Comparison of ENCODE assay signal across 19 cellular contexts in genomic region chr15:42504631-42505030, GRCh38. TPM values are rescaled to one million over a fixed set of nuclear protein-coding genes. Genes with fewer than 3 reads are reported as not detected.
DNase-seq lines count a peak whose midpoint lies in the region; ATAC-seq, FAIRE-seq and TF ChIP-seq lines count a peak whose summit lies in the region.
"Had no signal": no experiment of that assay in that cellular context is flagged by ENCODE, and none has a peak within 500 bp of the region (broad histone marks: within the 10 kb centered on the region; RNA-seq: fewer than 3 reads in every experiment).

No MANE protein-coding gene starts in this region.

- intact Hi-C loops in endothelial cell of umbilical vein (cut with micrococcal nuclease) = no loop called here
- intact Hi-C loops in transverse colon (cut with DNase I; ENCODE audit: low total_unique reads) = no loop called here
- intact Hi-C loops in HepG2 (cut with micrococcal nuclease; ENCODE audit: unreplicated experiment) = no loop called here
- intact Hi-C loops in tibial artery (cut with DNase I; ENCODE audit: low total_unique reads) = no loop called here

- ATAC-seq in HG03558 (IDR thresholded peaks at IDR 0.05; ENCODE audit: extremely low read depth, unreplicated experiment) (peak; percentile 17), HepG2 (no peak)
- ATAC-seq: activated CD8-positive, alpha-beta T cell treated with anti-CD3 and anti-CD28 coated beads, Interleukin-2, amount 10 ng/mL, durations not matched to agents 7 days and 5 days; activated T-helper 17 cell treated with anti-CD3 and anti-CD28 coated beads, Interleukin-2, amount 50 U/mL, for 72 hours; esophagus mucosa; heart right ventricle had no signal

- H3K4me3 ChIP-seq in endothelial cell of umbilical vein (replicated peaks in 1 of 3; ENCODE audit: insufficient read depth in 1 of 3, low read depth in 1 of 3, low read length in 3 of 3) = no peak overlapping the region
- H3K4me3 ChIP-seq in transverse colon = no peak overlapping the region
- no peak overlapping the region for H3K4me3 ChIP-seq in HepG2 (replicated peaks in 1 of 3; ENCODE audit: insufficient read depth in 1 of 3, low read depth in 2 of 3, low read length in 3 of 3)
- H3K4me3 ChIP-seq in tibial artery = no peak overlapping the region
- H3K4me3 ChIP-seq: heart right ventricle, prostate gland, SJSA1, suprapubic skin had no signal

- in situ Hi-C loops in transverse colon (cut with MboI; ENCODE audit: low pct_ligation_motif_present in 1 of 4, low pct_unique_long_range_greater_than_20kb in 1 of 4, low sequenced_read_pairs in 3 of 4) = no loop called here
- in situ Hi-C loops in HepG2 (cut with HindIII; ENCODE audit: extremely low pct_ligation_motif_present, low pct_unique_long_range_greater_than_20kb) = no loop called here

- dilution Hi-C loops in endothelial cell of umbilical vein (cut with MboI; ENCODE audit: extremely low pct_ligation_motif_present, low sequenced_read_pairs) = no loop called here

- TF ChIP-seq EP300 in transverse colon (IDR thresholded peaks at IDR 0.05; ENCODE audit: low read depth) (no peak), HepG2 (IDR thresholded peaks at IDR 0.05; ENCODE audit: low read depth in 2 of 2, low read length in 2 of 2) (no peak), HepG2 (CRISPR knock-in tag; IDR thresholded peaks at IDR 0.05; ENCODE audit: borderline replicate concordance) (no peak)

- 42 to 77% methylated on average over 3 of the region's 3 CpGs for WGBS in transverse colon (ENCODE audit: low coverage in 1 of 2), 2 donors
- WGBS in HepG2 (ENCODE audit: low lambda C conversion rate) = 94% methylated on average over 3 of the region's 3 CpGs

- H3K4me2 ChIP-seq in endothelial cell of umbilical vein (ENCODE audit: insufficient read depth, low read length) (peak overlapping the region; percentile 37), HepG2 (ENCODE audit: low read depth, low read length) (no peak overlapping the region)

- peaks cover 28% of the 10 kb centered on the region for H3K4me1 ChIP-seq in endothelial cell of umbilical vein (ENCODE audit: control insufficient read depth, extremely low read depth, insufficient read depth, low read length)
- peaks cover 3 to 23% (median 19%) of the 10 kb centered on the region in 4 donors for H3K4me1 ChIP-seq in transverse colon
- peaks cover 11% of the 10 kb centered on the region for H3K4me1 ChIP-seq in HepG2 (ENCODE audit: insufficient read depth, low read length)
- H3K4me1 ChIP-seq in tibial artery = peaks cover 0 to 55% (median 10%) of the 10 kb centered on the region in 4 donors
- H3K4me1 ChIP-seq: prostate gland had no signal

- TF ChIP-seq RAD21 in HepG2 (CRISPR knock-in tag; IDR thresholded peaks at IDR 0.05) = no peak

- H3K27ac ChIP-seq in endothelial cell of umbilical vein (ENCODE audit: insufficient read depth, low read depth, low read length) (peak overlapping the region; percentile 15), transverse colon (peak overlapping the region in 3 of 4 donors; percentile 13 to 41 (median 16)), HepG2 (ENCODE audit: extremely low read length, insufficient read depth, low read length) (no peak overlapping the region), tibial artery (peak overlapping the region in 1 of 2 donors; percentile 48)
- H3K27ac ChIP-seq: C4-2B, prostate gland, SJSA1, suprapubic skin had no signal

- H4K20me1 ChIP-seq in endothelial cell of umbilical vein (replicated peaks; ENCODE audit: control insufficient read depth, extremely low read depth, insufficient read depth, low read length) (no peaks in the 10 kb centered on the region), HepG2 (ENCODE audit: insufficient read depth, low read length) (no peaks in the 10 kb centered on the region)

- H3K36me3 ChIP-seq in endothelial cell of umbilical vein (ENCODE audit: control insufficient read depth in 2 of 2, extremely low read depth in 1 of 2, insufficient read depth in 2 of 2, low read length in 2 of 2) (no peaks in the 10 kb centered on the region), transverse colon (no peaks in the 10 kb centered on the region), HepG2 (replicated peaks in 1 of 2; ENCODE audit: control insufficient read depth in 1 of 2, insufficient read depth in 2 of 2, low read length in 2 of 2) (peaks cover 0 to 4% of the 10 kb centered on the region in 2 experiments; a peak in 3 of 5 replicates), tibial artery (no peaks in the 10 kb centered on the region)
- H3K36me3 ChIP-seq: prostate gland had no signal

- peaks cover 92% of the 10 kb centered on the region for H3K79me2 ChIP-seq in endothelial cell of umbilical vein (ENCODE audit: control insufficient read depth, insufficient read depth, low read length)
- H3K79me2 ChIP-seq in HepG2 (ENCODE audit: insufficient read depth, low read length) = peaks cover 22% of the 10 kb centered on the region

- FAIRE-seq in GM19239 (lab: Jason Lieb, UNC) (peak; percentile 37), endothelial cell of umbilical vein (lab: Jason Lieb, UNC) (peak; percentile 35), HepG2 (lab: Jason Lieb, UNC) (no peak)

- TF ChIP-seq CTCF in endothelial cell of umbilical vein (IDR thresholded peaks at IDR 0.05; ENCODE audit: extremely low read depth in 1 of 2, insufficient read depth in 1 of 2, low read depth in 1 of 2, low read length in 2 of 2) (no peak), transverse colon (IDR thresholded peaks at IDR 0.05) (no peak), HepG2 (CRISPR knock-in tag; IDR thresholded peaks at IDR 0.05) (no peak), tibial artery (IDR thresholded peaks at IDR 0.05) (no peak)

- no TSS peak for BruUV-seq in endothelial cell of umbilical vein (replicated peaks; lab: Mats Ljungman, UMichigan)
- no TSS peak for BruUV-seq in HepG2 (replicated peaks; lab: Mats Ljungman, UMichigan)

- H3K9ac ChIP-seq in endothelial cell of umbilical vein (replicated peaks; ENCODE audit: extremely low read depth, insufficient read depth, low read length) (peak overlapping the region; percentile 40), HepG2 (ENCODE audit: insufficient read depth, low read depth, low read length) (no peak overlapping the region)

- H3K9me3 ChIP-seq in endothelial cell of umbilical vein (replicated peaks; ENCODE audit: control insufficient read depth, insufficient read depth, low read length) = no peaks in the 10 kb centered on the region
- H3K9me3 ChIP-seq in transverse colon = no peaks in the 10 kb centered on the region
- H3K9me3 ChIP-seq in HepG2 (ENCODE audit: low read length) = no peaks in the 10 kb centered on the region
- no peaks in the 10 kb centered on the region for H3K9me3 ChIP-seq in tibial artery
- H3K9me3 ChIP-seq: heart right ventricle, prostate gland, SJSA1, suprapubic skin had no signal

- POLR2A ChIA-PET in endothelial cell of umbilical vein (lab: Charles Lee) (no interaction called here), HepG2 (lab: Yijun Ruan, JAX) (interaction anchor here (1.9 kb wide), 1 partner anchor 9 kb away, joined by 11 read pairs; the partner anchor contains the start of gene SNAP23)

- DNase-seq in GM19239 (ENCODE audit: insufficient read length, low spot score) = no peak
- DNase-seq in endothelial cell of umbilical vein (ENCODE audit: low read depth, low spot score) = peak; percentile 81
- no peak for DNase-seq in transverse colon
- no peak for DNase-seq in NOMO-1 treated with DMSO at 0.1 percent for 48 hours (lab: John Stamatoyannopoulos, UW; ENCODE audit: unreplicated experiment)
- no peak for DNase-seq in HepG2 (ENCODE audit: low spot score)
- DNase-seq in tibial artery = no peak
- DNase-seq in Ammon's horn (ENCODE audit: low spot score) = no peak
- DNase-seq: activated CD8-positive, alpha-beta T cell treated with anti-CD3 and anti-CD28 coated beads, Interleukin-2, amount 10 ng/mL, durations not matched to agents 7 days and 5 days; amniotic stem cell; DMS79 treated with DMSO at 0.1 percent for 48 hours; GOT3; heart right ventricle had no signal

- CTCF ChIA-PET in endothelial cell of umbilical vein (lab: Charles Lee) (interaction anchor here (1.1 to 1.2 kb wide), 2 partner anchors 12 to 50 kb away, joined by 3 read pairs; no protein-coding TSS in a partner anchor), HepG2 (lab: Yijun Ruan, JAX; ENCODE audit: low intra/inter-chr PET ratio, low total read pairs) (no interaction called here)

- H2AFZ ChIP-seq in endothelial cell of umbilical vein (ENCODE audit: low read depth, low read length) (no peak overlapping the region), HepG2 (ENCODE audit: low read length) (no peak overlapping the region)

- H3K27me3 ChIP-seq in endothelial cell of umbilical vein (ENCODE audit: control insufficient read depth in 2 of 2, insufficient read depth in 2 of 2, low read length in 2 of 2) = no peaks in the 10 kb centered on the region
- no peaks in the 10 kb centered on the region for H3K27me3 ChIP-seq in transverse colon
- H3K27me3 ChIP-seq in HepG2 (ENCODE audit: control insufficient read depth in 1 of 2, insufficient read depth in 2 of 2, low read length in 2 of 2) = no peaks in the 10 kb centered on the region
- H3K27me3 ChIP-seq in tibial artery = no peaks in the 10 kb centered on the region
- H3K27me3 ChIP-seq: heart right ventricle, SJSA1, suprapubic skin had no signal

- TF ChIP-seq POLR2A in endothelial cell of umbilical vein (IDR thresholded peaks at IDR 0.05; ENCODE audit: low read depth, low read length) (no peak), transverse colon (IDR thresholded peaks at IDR 0.05) (no peak), HepG2 (IDR thresholded peaks at IDR 0.05; ENCODE audit: insufficient read depth in 1 of 2, low read depth in 2 of 2, low read length in 2 of 2) (no peak)

- H3K9me1 ChIP-seq in endothelial cell of umbilical vein (replicated peaks; ENCODE audit: control insufficient read depth, extremely low read depth, insufficient read depth, low read length) = no peaks in the 10 kb centered on the region

RNA-seq across cellular contexts. Expression of gene SNAP23, which starts 9.2 kb away (rescaled TPM):
- 126 and 141 TPM in 2 replicates for total RNA-seq in endothelial cell of umbilical vein
- polyA plus RNA-seq in endothelial cell of umbilical vein = 56.5 and 152 TPM in 2 replicates
- polyA plus RNA-seq in endothelial cell of umbilical vein (2011; cell fraction: cytosol; rRNA removed) = 72.1 and 79.9 TPM in 2 replicates
- polyA plus RNA-seq in endothelial cell of umbilical vein (2011; cell fraction: nucleus; rRNA removed) = 115 and 178 TPM in 2 replicates
- 152 and 194 TPM in 2 replicates for polyA plus RNA-seq in endothelial cell of umbilical vein (2012)
- 60.5 and 68.5 TPM in 2 replicates for polyA minus RNA-seq in endothelial cell of umbilical vein
- polyA minus RNA-seq in endothelial cell of umbilical vein (2011; cell fraction: cytosol; rRNA and poly(A)+ RNA removed) = 11.0 TPM
- 54.5 and 72.7 TPM in 2 replicates for polyA minus RNA-seq in endothelial cell of umbilical vein (2011; cell fraction: nucleus; rRNA and poly(A)+ RNA removed)
- total RNA-seq in transverse colon = 100 to 1,000 TPM in 1 of 4 donors, 10 to 100 TPM in 3; 19.9 to 102 (median 70.7) TPM
- total RNA-seq in HepG2 (2016; rRNA removed; fragmentation: Illumina TruSeq; extraction: Trizol) = 101 and 136 TPM in 2 replicates
- 20.3 and 21.2 TPM in 2 replicates for total RNA-seq in HepG2 (2016; cell fraction: cytosol; rRNA removed; fragmentation: Illumina TruSeq; extraction: Trizol; ENCODE audit: low read depth)
- 93.8 and 130 TPM in 2 replicates for total RNA-seq in HepG2 (2016; cell fraction: insoluble cytoplasmic fraction; rRNA removed; fragmentation: Illumina TruSeq; extraction: Trizol)
- 31.1 and 31.7 TPM in 2 replicates for total RNA-seq in HepG2 (2016; cell fraction: membrane; rRNA removed; fragmentation: Illumina TruSeq; extraction: Trizol)
- 50.1 and 50.5 TPM in 2 replicates for total RNA-seq in HepG2 (2016; cell fraction: nucleus; rRNA removed; fragmentation: Illumina TruSeq; extraction: Trizol)
- 27.4 and 37.0 TPM in 2 replicates for polyA plus RNA-seq in HepG2 (2011; rRNA removed)
- polyA plus RNA-seq in HepG2 (2011; cell fraction: cytosol; rRNA removed) = 18.1 and 21.6 TPM in 2 replicates
- 32.2 and 35.2 TPM in 2 replicates for polyA plus RNA-seq in HepG2 (2011; cell fraction: nucleus; rRNA removed)
- polyA plus RNA-seq in HepG2 (2012) = 24.7 and 39.2 TPM in 2 replicates
- 7.1 and 8.2 TPM in 2 replicates for polyA plus RNA-seq in HepG2 (2016; cell fraction: cytosol; fragmentation: Illumina TruSeq; extraction: Trizol; ENCODE audit: low read depth)
- polyA plus RNA-seq in HepG2 (2016; cell fraction: insoluble cytoplasmic fraction; fragmentation: Illumina TruSeq; extraction: Trizol; ENCODE audit: low read depth) = 108 and 113 TPM in 2 replicates
- polyA plus RNA-seq in HepG2 (2016; cell fraction: membrane; fragmentation: Illumina TruSeq; extraction: Trizol; ENCODE audit: low read depth) = 18.3 and 19.7 TPM in 2 replicates
- 80.0 and 84.7 TPM in 2 replicates for polyA plus RNA-seq in HepG2 (2016; cell fraction: nucleus; fragmentation: Illumina TruSeq; extraction: Trizol; ENCODE audit: insufficient read depth, low read depth)
- polyA minus RNA-seq in HepG2 (2011; rRNA and poly(A)+ RNA removed; ENCODE audit: low replicate concordance) = 7.2 and 13.6 TPM in 2 replicates
- 33.7 and 41.7 TPM in 2 replicates for polyA minus RNA-seq in HepG2 (2011; cell fraction: cytosol; rRNA and poly(A)+ RNA removed)
- polyA minus RNA-seq in HepG2 (2011; cell fraction: nucleus; rRNA and poly(A)+ RNA removed) = 37.5 and 51.8 TPM in 2 replicates

RNA-seq across cellular contexts. Expression of gene ZNF106, which starts 13.7 kb away (rescaled TPM):
- total RNA-seq in endothelial cell of umbilical vein = 51.2 and 53.5 TPM in 2 replicates
- polyA plus RNA-seq in endothelial cell of umbilical vein = 16.7 and 18.9 TPM in 2 replicates
- 16.3 and 17.3 TPM in 2 replicates for polyA plus RNA-seq in endothelial cell of umbilical vein (2011; cell fraction: cytosol; rRNA removed)
- 17.8 and 18.5 TPM in 2 replicates for polyA plus RNA-seq in endothelial cell of umbilical vein (2011; cell fraction: nucleus; rRNA removed)
- 29.7 and 40.7 TPM in 2 replicates for polyA plus RNA-seq in endothelial cell of umbilical vein (2012)
- polyA minus RNA-seq in endothelial cell of umbilical vein = 86.9 and 96.7 TPM in 2 replicates
- polyA minus RNA-seq in endothelial cell of umbilical vein (2011; cell fraction: cytosol; rRNA and poly(A)+ RNA removed) = 48.4 TPM
- polyA minus RNA-seq in endothelial cell of umbilical vein (2011; cell fraction: nucleus; rRNA and poly(A)+ RNA removed) = 33.3 and 54.0 TPM in 2 replicates
- total RNA-seq in transverse colon = 10 to 100 TPM; 44.2 to 60.6 (median 50.0) TPM
- 35.1 and 63.9 TPM in 2 replicates for total RNA-seq in HepG2 (2016; rRNA removed; fragmentation: Illumina TruSeq; extraction: Trizol)
- 5.0 and 5.3 TPM in 2 replicates for total RNA-seq in HepG2 (2016; cell fraction: cytosol; rRNA removed; fragmentation: Illumina TruSeq; extraction: Trizol; ENCODE audit: low read depth)
- total RNA-seq in HepG2 (2016; cell fraction: insoluble cytoplasmic fraction; rRNA removed; fragmentation: Illumina TruSeq; extraction: Trizol) = 37.7 and 57.7 TPM in 2 replicates
- total RNA-seq in HepG2 (2016; cell fraction: membrane; rRNA removed; fragmentation: Illumina TruSeq; extraction: Trizol) = 15.6 and 16.3 TPM in 2 replicates
- total RNA-seq in HepG2 (2016; cell fraction: nucleus; rRNA removed; fragmentation: Illumina TruSeq; extraction: Trizol) = 30.0 and 35.0 TPM in 2 replicates
- polyA plus RNA-seq in HepG2 (2011; rRNA removed) = 11.8 and 12.5 TPM in 2 replicates
- 6.7 and 10.6 TPM in 2 replicates for polyA plus RNA-seq in HepG2 (2011; cell fraction: cytosol; rRNA removed)
- polyA plus RNA-seq in HepG2 (2011; cell fraction: nucleus; rRNA removed) = 4.8 and 8.1 TPM in 2 replicates
- 14.4 and 15.4 TPM in 2 replicates for polyA plus RNA-seq in HepG2 (2012)
- polyA plus RNA-seq in HepG2 (2016; cell fraction: cytosol; fragmentation: Illumina TruSeq; extraction: Trizol; ENCODE audit: low read depth) = 0.78 and 0.85 TPM in 2 replicates
- 20.0 and 21.6 TPM in 2 replicates for polyA plus RNA-seq in HepG2 (2016; cell fraction: insoluble cytoplasmic fraction; fragmentation: Illumina TruSeq; extraction: Trizol; ENCODE audit: low read depth)
- polyA plus RNA-seq in HepG2 (2016; cell fraction: membrane; fragmentation: Illumina TruSeq; extraction: Trizol; ENCODE audit: low read depth) = 2.5 and 3.2 TPM in 2 replicates
- 14.9 and 17.2 TPM in 2 replicates for polyA plus RNA-seq in HepG2 (2016; cell fraction: nucleus; fragmentation: Illumina TruSeq; extraction: Trizol; ENCODE audit: insufficient read depth, low read depth)
- 28.4 and 94.6 TPM in 2 replicates for polyA minus RNA-seq in HepG2 (2011; rRNA and poly(A)+ RNA removed; ENCODE audit: low replicate concordance)
- 18.8 and 22.0 TPM in 2 replicates for polyA minus RNA-seq in HepG2 (2011; cell fraction: cytosol; rRNA and poly(A)+ RNA removed)
- polyA minus RNA-seq in HepG2 (2011; cell fraction: nucleus; rRNA and poly(A)+ RNA removed) = 24.3 and 30.8 TPM in 2 replicates

RNA-seq across cellular contexts. Expression of gene LRRC57, which starts 44.0 kb away (rescaled TPM):
- total RNA-seq in endothelial cell of umbilical vein = 32.8 and 39.2 TPM in 2 replicates
- 11.2 and 13.4 TPM in 2 replicates for polyA plus RNA-seq in endothelial cell of umbilical vein
- 17.5 and 19.2 TPM in 2 replicates for polyA plus RNA-seq in endothelial cell of umbilical vein (2011; cell fraction: cytosol; rRNA removed)
- 11.2 and 12.3 TPM in 2 replicates for polyA plus RNA-seq in endothelial cell of umbilical vein (2011; cell fraction: nucleus; rRNA removed)
- polyA plus RNA-seq in endothelial cell of umbilical vein (2012) = 12.6 and 19.2 TPM in 2 replicates
- 10.5 and 12.2 TPM in 2 replicates for polyA minus RNA-seq in endothelial cell of umbilical vein
- 8.5 TPM for polyA minus RNA-seq in endothelial cell of umbilical vein (2011; cell fraction: cytosol; rRNA and poly(A)+ RNA removed)
- 4.9 and 9.5 TPM in 2 replicates for polyA minus RNA-seq in endothelial cell of umbilical vein (2011; cell fraction: nucleus; rRNA and poly(A)+ RNA removed)
- 10 to 100 TPM; 12.3 to 42.4 (median 28.7) TPM for total RNA-seq in transverse colon
- 14.8 and 26.0 TPM in 2 replicates for total RNA-seq in HepG2 (2016; rRNA removed; fragmentation: Illumina TruSeq; extraction: Trizol)
- total RNA-seq in HepG2 (2016; cell fraction: cytosol; rRNA removed; fragmentation: Illumina TruSeq; extraction: Trizol; ENCODE audit: low read depth) = 1.7 and 3.9 TPM in 2 replicates
- 16.4 and 25.0 TPM in 2 replicates for total RNA-seq in HepG2 (2016; cell fraction: insoluble cytoplasmic fraction; rRNA removed; fragmentation: Illumina TruSeq; extraction: Trizol)
- total RNA-seq in HepG2 (2016; cell fraction: membrane; rRNA removed; fragmentation: Illumina TruSeq; extraction: Trizol) = 5.9 and 7.8 TPM in 2 replicates
- 8.2 and 9.4 TPM in 2 replicates for total RNA-seq in HepG2 (2016; cell fraction: nucleus; rRNA removed; fragmentation: Illumina TruSeq; extraction: Trizol)
- polyA plus RNA-seq in HepG2 (2011; rRNA removed) = 4.1 and 5.8 TPM in 2 replicates
- polyA plus RNA-seq in HepG2 (2011; cell fraction: cytosol; rRNA removed) = 4.0 and 6.6 TPM in 2 replicates
- 3.5 and 4.5 TPM in 2 replicates for polyA plus RNA-seq in HepG2 (2011; cell fraction: nucleus; rRNA removed)
- 5.1 and 5.9 TPM in 2 replicates for polyA plus RNA-seq in HepG2 (2012)
- polyA plus RNA-seq in HepG2 (2016; cell fraction: cytosol; fragmentation: Illumina TruSeq; extraction: Trizol; ENCODE audit: low read depth) = 0.71 and 0.75 TPM in 2 replicates
- polyA plus RNA-seq in HepG2 (2016; cell fraction: insoluble cytoplasmic fraction; fragmentation: Illumina TruSeq; extraction: Trizol; ENCODE audit: low read depth) = 16.5 and 17.4 TPM in 2 replicates
- 2.4 and 3.5 TPM in 2 replicates for polyA plus RNA-seq in HepG2 (2016; cell fraction: membrane; fragmentation: Illumina TruSeq; extraction: Trizol; ENCODE audit: low read depth)
- polyA plus RNA-seq in HepG2 (2016; cell fraction: nucleus; fragmentation: Illumina TruSeq; extraction: Trizol; ENCODE audit: insufficient read depth, low read depth) = 11.6 and 12.8 TPM in 2 replicates
- 5.2 and 9.8 TPM in 2 replicates for polyA minus RNA-seq in HepG2 (2011; rRNA and poly(A)+ RNA removed; ENCODE audit: low replicate concordance)
- 3.0 and 4.5 TPM in 2 replicates for polyA minus RNA-seq in HepG2 (2011; cell fraction: cytosol; rRNA and poly(A)+ RNA removed)
- polyA minus RNA-seq in HepG2 (2011; cell fraction: nucleus; rRNA and poly(A)+ RNA removed) = 4.8 and 5.7 TPM in 2 replicates

RNA-seq across cellular contexts. Expression of gene HAUS2, which starts 44.0 kb away (rescaled TPM):
- total RNA-seq in endothelial cell of umbilical vein (33.5 and 37.8 TPM in 2 replicates), transverse colon (10 to 100 TPM; 10.6 to 27.5 (median 13.6) TPM), HepG2 (2016; rRNA removed; fragmentation: Illumina TruSeq; extraction: Trizol) (32.9 and 49.4 TPM in 2 replicates)
- polyA plus RNA-seq in endothelial cell of umbilical vein (9.9 and 12.6 TPM in 2 replicates), HepG2 (2011; rRNA removed) (10.0 and 11.6 TPM in 2 replicates)
- polyA plus RNA-seq in endothelial cell of umbilical vein (2011; cell fraction: cytosol; rRNA removed) = 21.0 and 21.6 TPM in 2 replicates
- polyA plus RNA-seq in endothelial cell of umbilical vein (2011; cell fraction: nucleus; rRNA removed) = 8.0 and 11.9 TPM in 2 replicates
- 18.0 and 30.5 TPM in 2 replicates for polyA plus RNA-seq in endothelial cell of umbilical vein (2012)
- polyA minus RNA-seq in endothelial cell of umbilical vein = 6.0 and 8.8 TPM in 2 replicates
- polyA minus RNA-seq in endothelial cell of umbilical vein (2011; cell fraction: cytosol; rRNA and poly(A)+ RNA removed) = 13.2 TPM
- 5.6 and 8.0 TPM in 2 replicates for polyA minus RNA-seq in endothelial cell of umbilical vein (2011; cell fraction: nucleus; rRNA and poly(A)+ RNA removed)
- total RNA-seq in HepG2 (2016; cell fraction: cytosol; rRNA removed; fragmentation: Illumina TruSeq; extraction: Trizol; ENCODE audit: low read depth) = 8.7 and 10.9 TPM in 2 replicates
- total RNA-seq in HepG2 (2016; cell fraction: insoluble cytoplasmic fraction; rRNA removed; fragmentation: Illumina TruSeq; extraction: Trizol) = 32.1 and 46.9 TPM in 2 replicates
- total RNA-seq in HepG2 (2016; cell fraction: membrane; rRNA removed; fragmentation: Illumina TruSeq; extraction: Trizol) = 18.3 and 18.9 TPM in 2 replicates
- 11.2 and 15.2 TPM in 2 replicates for total RNA-seq in HepG2 (2016; cell fraction: nucleus; rRNA removed; fragmentation: Illumina TruSeq; extraction: Trizol)
- polyA plus RNA-seq in HepG2 (2011; cell fraction: cytosol; rRNA removed) = 6.5 and 10.4 TPM in 2 replicates
- 3.3 and 4.6 TPM in 2 replicates for polyA plus RNA-seq in HepG2 (2011; cell fraction: nucleus; rRNA removed)
- polyA plus RNA-seq in HepG2 (2012) = 9.7 and 11.7 TPM in 2 replicates
- 7.5 and 10.5 TPM in 2 replicates for polyA plus RNA-seq in HepG2 (2016; cell fraction: cytosol; fragmentation: Illumina TruSeq; extraction: Trizol; ENCODE audit: low read depth)
- polyA plus RNA-seq in HepG2 (2016; cell fraction: insoluble cytoplasmic fraction; fragmentation: Illumina TruSeq; extraction: Trizol; ENCODE audit: low read depth) = 42.4 and 46.1 TPM in 2 replicates
- 13.8 and 16.6 TPM in 2 replicates for polyA plus RNA-seq in HepG2 (2016; cell fraction: membrane; fragmentation: Illumina TruSeq; extraction: Trizol; ENCODE audit: low read depth)
- 17.3 and 19.7 TPM in 2 replicates for polyA plus RNA-seq in HepG2 (2016; cell fraction: nucleus; fragmentation: Illumina TruSeq; extraction: Trizol; ENCODE audit: insufficient read depth, low read depth)
- 2.0 and 13.0 TPM in 2 replicates for polyA minus RNA-seq in HepG2 (2011; rRNA and poly(A)+ RNA removed; ENCODE audit: low replicate concordance)
- 7.4 and 11.5 TPM in 2 replicates for polyA minus RNA-seq in HepG2 (2011; cell fraction: cytosol; rRNA and poly(A)+ RNA removed)
- polyA minus RNA-seq in HepG2 (2011; cell fraction: nucleus; rRNA and poly(A)+ RNA removed) = 5.2 and 6.3 TPM in 2 replicates
